Comparison of ENCODE assay signal across 18 cellular contexts in the genomic region with DNA sequence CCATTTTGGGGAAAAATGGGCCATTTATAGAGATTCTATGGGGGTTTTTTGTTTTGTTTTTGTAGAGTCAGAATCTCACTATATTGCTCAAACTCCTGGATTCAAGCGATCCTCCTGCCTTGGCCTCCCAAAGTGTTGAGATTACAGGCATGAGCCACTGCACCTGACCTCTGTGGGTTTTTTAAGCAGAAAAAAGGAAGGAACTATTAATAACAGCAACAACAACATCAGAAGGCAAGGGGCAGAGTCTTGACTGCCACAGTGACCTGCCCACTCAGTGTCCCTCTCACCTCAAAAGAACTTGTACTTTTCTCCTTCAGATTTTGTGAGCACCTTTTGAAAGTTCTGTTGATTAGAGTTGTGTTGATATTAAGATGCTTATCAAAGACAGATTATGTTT. TPM values are rescaled to one million over a fixed set of nuclear protein-coding genes. Genes with fewer than 3 reads are reported as not detected.
DNase-seq lines count a peak whose midpoint lies in the region; ATAC-seq and TF ChIP-seq lines count a peak whose summit lies in the region.
"Had no signal": no experiment of that assay in that cellular context is flagged by ENCODE, and none has a peak within 500 bp of the region (broad histone marks: within the 10 kb centered on the region; RNA-seq: fewer than 3 reads in every experiment).

No MANE protein-coding gene starts in this region.

- peaks cover 5% of the 10 kb centered on the region; the same call in 1 of the 2 replicates for H3K36me3 Mint-ChIP-seq in HFFc6 (ENCODE audit: low read depth)

- H3K36me3 ChIP-seq in left lung = no peaks in the 10 kb centered on the region
- no peaks in the 10 kb centered on the region for H3K36me3 ChIP-seq in BE2C
- H3K36me3 ChIP-seq: tibial artery had no signal

- H3K4me3 ChIP-seq in left lung (no peak overlapping the region), BE2C (ENCODE audit: low read depth, low read length) (no peak overlapping the region)
- H3K4me3 ChIP-seq: GM23248, tibial artery had no signal

- no peak overlapping the region for H3K4me3 Mint-ChIP-seq in HFFc6

- no peaks in the 10 kb centered on the region for H3K27me3 ChIP-seq in left lung
- H3K27me3 ChIP-seq in BE2C = no peaks in the 10 kb centered on the region
- H3K27me3 ChIP-seq: tibial artery had no signal

- peaks cover 21 to 96% of the 10 kb centered on the region in 2 donors for H3K4me1 ChIP-seq in left lung
- H3K4me1 ChIP-seq in BE2C = peaks cover 11% of the 10 kb centered on the region; the same call in 1 of the 2 replicates

- no peak overlapping the region for H3K27ac Mint-ChIP-seq in HFFc6

- H3K9me3 ChIP-seq in left lung (no peaks in the 10 kb centered on the region), BE2C (no peaks in the 10 kb centered on the region)
- H3K9me3 ChIP-seq: tibial artery had no signal

- peaks cover 10% of the 10 kb centered on the region for H3K27me3 Mint-ChIP-seq in HFFc6 (ENCODE audit: insufficient read depth)

- peak overlapping the region in 1 of 2 donors; percentile 74 for H3K27ac ChIP-seq in left lung
- H3K27ac ChIP-seq: GM23248, tibial artery had no signal

- H3K9me3 Mint-ChIP-seq in HFFc6 = no peaks in the 10 kb centered on the region

- H3K4me1 Mint-ChIP-seq in HFFc6 (ENCODE audit: low read depth) = peaks cover 77% of the 10 kb centered on the region

- ATAC-seq in GM18498 (IDR thresholded peaks at IDR 0.05; ENCODE audit: unreplicated experiment) = peak; percentile 38
- peak; percentile 32 for ATAC-seq in GM21447 (IDR thresholded peaks at IDR 0.05; ENCODE audit: unreplicated experiment)
- ATAC-seq in left lung = peak; percentile 32
- no peak for ATAC-seq in GM19351 (IDR thresholded peaks at IDR 0.05; ENCODE audit: unreplicated experiment)

- peak; percentile 8 for DNase-seq in MV-4-11 (lab: John Stamatoyannopoulos, UW)
- DNase-seq in left lung = no peak
- DNase-seq in mucosa of gallbladder (ENCODE audit: low spot score) = no peak
- DNase-seq in BE2C = no peak
- no peak for DNase-seq in HFFc6
- DNase-seq: activated CD4-positive, CD25-positive, alpha-beta regulatory T cell treated with anti-CD3 and anti-CD28 coated beads, Interleukin-2, amount 50 U/mL, for 72 hours; activated T-cell treated with anti-CD3 and anti-CD28 coated beads, Interleukin-2, amount 50 U/mL, for 1 hour; amniotic stem cell; glutamatergic neuron; GM23248; kidney; NCI-H2171 treated with DMSO at 0.1 percent for 48 hours; posterior cingulate gyrus; stimulated activated CD4-positive, alpha-beta T cell treated with anti-CD3 and anti-CD28 coated beads, Interleukin-15, amount 100 ng/mL, for 24 hours; tibial artery had no signal

- intact Hi-C loops in left lung (cut with DNase I) = no loop called here

- TF ChIP-seq CTCF in left lung (IDR thresholded peaks at IDR 0.05) = no peak
- TF ChIP-seq CTCF in BE2C (IDR thresholded peaks at IDR 0.05; ENCODE audit: low read depth, low read length) = no peak
- no peak for TF ChIP-seq CTCF in HFFc6 (IDR thresholded peaks at IDR 0.05)

RNA-seq across cellular contexts. Expression of gene FNIP2, which starts 48.1 kb away (rescaled TPM):
- 10 to 100 TPM; 56.6 to 71.2 TPM for total RNA-seq in left lung
- total RNA-seq in mucosa of gallbladder = 63.0 TPM
- polyA plus RNA-seq in BE2C (2012; ENCODE audit: insufficient read depth, insufficient read length, low read depth) = 27.3 TPM
- 10 to 100 TPM; 14.1 to 22.2 (median 18.2) TPM for total RNA-seq in HFFc6 (2021; fragmentation: NEBNext Ultra II Directional; extraction: Animal tissue kit (Norgen Biotek cat#: 25700))
